Comparison of ENCODE assay signal across 28 cellular contexts in genomic region chr6:120996340-120996739, GRCh38.
"Had no signal": no experiment of that assay in that cellular context is flagged by ENCODE, and none has a peak within 500 bp of the region (broad histone marks: within the 10 kb centered on the region; RNA-seq: fewer than 3 reads in every experiment).

No MANE protein-coding gene starts in this region.

- H3K4me3 Mint-ChIP-seq: stimulated activated effector memory CD8-positive, alpha-beta T cell treated with anti-CD3 and anti-CD28 coated beads, Interleukin-12 subunit alpha, Interleukin-12 subunit beta, amount 100 ng/mL, for 72 hours; stimulated activated memory B cell treated with anti-CD40 and anti-IgM and Interleukin-4, amounts not matched to agents 10 μg/mL and 1 μg/mL and 100 μg/mL, for 72 hours; stimulated activated naive B cell treated with anti-CD40 and anti-IgM and Interleukin-4, amounts not matched to agents 10 μg/mL and 1 μg/mL and 100 μg/mL, for 72 hours; stimulated activated naive CD8-positive, alpha-beta T cell treated with anti-CD3 and anti-CD28 coated beads, Interleukin-15, amount 100 ng/mL, for 72 hours; stimulated activated naive CD8-positive, alpha-beta T cell treated with anti-CD3 and anti-CD28 coated beads, Interleukin-15, Interleukin-2, amounts not matched to agents 100 ng/mL and 50 ng/mL, for 24 hours; type B pancreatic cell had no signal

- H3K27ac Mint-ChIP-seq: stimulated activated effector memory CD8-positive, alpha-beta T cell treated with anti-CD3 and anti-CD28 coated beads, Interleukin-12 subunit alpha, Interleukin-12 subunit beta, amount 100 ng/mL, for 72 hours; stimulated activated memory B cell treated with anti-CD40 and anti-IgM and Interleukin-4, amounts not matched to agents 10 μg/mL and 1 μg/mL and 100 μg/mL, for 72 hours; stimulated activated naive B cell treated with anti-CD40 and anti-IgM and Interleukin-4, amounts not matched to agents 10 μg/mL and 1 μg/mL and 100 μg/mL, for 72 hours; stimulated activated naive CD8-positive, alpha-beta T cell treated with anti-CD3 and anti-CD28 coated beads, Interleukin-15, amount 100 ng/mL, for 72 hours; stimulated activated naive CD8-positive, alpha-beta T cell treated with anti-CD3 and anti-CD28 coated beads, Interleukin-15, Interleukin-2, amounts not matched to agents 100 ng/mL and 50 ng/mL, for 24 hours; type B pancreatic cell had no signal

- H3K9me3 ChIP-seq: suprapubic skin, testis, thoracic aorta, thyroid gland, tibial artery, tibial nerve, transverse colon, upper lobe of left lung, uterus, vagina had no signal

- H3K9me3 Mint-ChIP-seq: stimulated activated effector memory CD8-positive, alpha-beta T cell treated with anti-CD3 and anti-CD28 coated beads, Interleukin-12 subunit alpha, Interleukin-12 subunit beta, amount 100 ng/mL, for 72 hours; stimulated activated memory B cell treated with anti-CD40 and anti-IgM and Interleukin-4, amounts not matched to agents 10 μg/mL and 1 μg/mL and 100 μg/mL, for 72 hours; stimulated activated naive B cell treated with anti-CD40 and anti-IgM and Interleukin-4, amounts not matched to agents 10 μg/mL and 1 μg/mL and 100 μg/mL, for 72 hours; stimulated activated naive CD8-positive, alpha-beta T cell treated with anti-CD3 and anti-CD28 coated beads, Interleukin-15, amount 100 ng/mL, for 72 hours; type B pancreatic cell had no signal

- H3K4me3 ChIP-seq: stomach, suprapubic skin, testis, thoracic aorta, thyroid gland, tibial artery, tibial nerve, transverse colon, upper lobe of left lung, uterus, vagina had no signal

- H3K36me3 ChIP-seq: stomach, suprapubic skin, thoracic aorta, thyroid gland, tibial artery, tibial nerve, transverse colon, upper lobe of left lung, uterus, vagina had no signal

- H3K27me3 ChIP-seq: stomach, suprapubic skin, testis, thyroid gland, tibial artery, tibial nerve, transverse colon, upper lobe of left lung, uterus, vagina had no signal

- H3K27me3 Mint-ChIP-seq: stimulated activated naive CD8-positive, alpha-beta T cell treated with anti-CD3 and anti-CD28 coated beads, Interleukin-15, amount 100 ng/mL, for 72 hours; stimulated activated naive CD8-positive, alpha-beta T cell treated with anti-CD3 and anti-CD28 coated beads, Interleukin-15, Interleukin-2, amounts not matched to agents 100 ng/mL and 50 ng/mL, for 24 hours; type B pancreatic cell had no signal

- DNase-seq: stimulated activated CD4-positive, alpha-beta T cell treated with anti-CD3 and anti-CD28 coated beads, Interleukin-2, amount 100 ng/mL, for 48 hours; stimulated activated CD4-positive, alpha-beta T cell treated with anti-CD3 and anti-CD28 coated beads, Interleukin-4, amount 100 ng/mL, for 1 hour; stimulated activated CD4-positive, alpha-beta T cell treated with anti-CD3 and anti-CD28 coated beads, Interleukin-4, amount 100 ng/mL, for 24 hours; stimulated activated CD4-positive, alpha-beta T cell treated with anti-CD3 and anti-CD28 coated beads, Interleukin-4, amount 100 ng/mL, for 4 hours; stimulated activated CD8-positive, alpha-beta memory T cell treated with anti-CD3 and anti-CD28 coated beads, Interleukin-4, amount 100 ng/mL, for 48 hours; stimulated activated naive B cell treated with anti-CD40 and anti-IgM and Interleukin-4, amounts not matched to agents 10 μg/mL and 1 μg/mL and 100 μg/mL, for 72 hours; stimulated activated naive CD4-positive, alpha-beta T cell; stimulated activated naive CD4-positive, alpha-beta T cell treated with Interleukin-2 at 50 U/mL for 16 hours; stimulated activated naive CD8-positive, alpha-beta T cell treated with anti-CD3 and anti-CD28 coated beads, Interleukin-15, amount 100 ng/mL, for 72 hours; stimulated activated naive CD8-positive, alpha-beta T cell treated with anti-CD3 and anti-CD28 coated beads, Interleukin-15, Interleukin-2, amounts not matched to agents 100 U/mL and 50 U/mL, for 24 hours; stomach; substantia nigra; testis; thyroid gland; tibial artery; transverse colon; trophoblast cell; upper lobe of left lung; uterus had no signal

- FAIRE-seq: urothelium cell line had no signal

- H3K36me3 Mint-ChIP-seq: stimulated activated effector memory CD8-positive, alpha-beta T cell treated with anti-CD3 and anti-CD28 coated beads, Interleukin-12 subunit alpha, Interleukin-12 subunit beta, amount 100 ng/mL, for 72 hours; stimulated activated memory B cell treated with anti-CD40 and anti-IgM and Interleukin-4, amounts not matched to agents 10 μg/mL and 1 μg/mL and 100 μg/mL, for 72 hours; stimulated activated naive B cell treated with anti-CD40 and anti-IgM and Interleukin-4, amounts not matched to agents 10 μg/mL and 1 μg/mL and 100 μg/mL, for 72 hours; type B pancreatic cell had no signal

- H3K27ac ChIP-seq: stomach, suprapubic skin, testis, thoracic aorta, thyroid gland, tibial artery, tibial nerve, transverse colon, upper lobe of left lung, uterus, vagina had no signal

- ATAC-seq: stimulated activated effector memory CD8-positive, alpha-beta T cell treated with anti-CD3 and anti-CD28 coated beads, Interleukin-12 subunit alpha, Interleukin-12 subunit beta, amount 100 ng/mL, for 72 hours; stimulated activated memory B cell treated with anti-CD40 and anti-IgM and Interleukin-4, amounts not matched to agents 10 μg/mL and 1 μg/mL and 100 μg/mL, for 72 hours; stimulated activated naive B cell treated with anti-CD40 and anti-IgM and Interleukin-4, amounts not matched to agents 10 μg/mL and 1 μg/mL and 100 μg/mL, for 72 hours; stimulated activated naive CD8-positive, alpha-beta T cell treated with anti-CD3 and anti-CD28 coated beads, Interleukin-15, amount 100 ng/mL, for 72 hours; stimulated activated naive CD8-positive, alpha-beta T cell treated with anti-CD3 and anti-CD28 coated beads, Interleukin-15, Interleukin-2, amounts not matched to agents 100 U/mL and 50 U/mL, for 24 hours had no signal

- H3K4me1 Mint-ChIP-seq: stimulated activated effector memory CD8-positive, alpha-beta T cell treated with anti-CD3 and anti-CD28 coated beads, Interleukin-12 subunit alpha, Interleukin-12 subunit beta, amount 100 ng/mL, for 72 hours; stimulated activated memory B cell treated with anti-CD40 and anti-IgM and Interleukin-4, amounts not matched to agents 10 μg/mL and 1 μg/mL and 100 μg/mL, for 72 hours; stimulated activated naive B cell treated with anti-CD40 and anti-IgM and Interleukin-4, amounts not matched to agents 10 μg/mL and 1 μg/mL and 100 μg/mL, for 72 hours; stimulated activated naive CD8-positive, alpha-beta T cell treated with anti-CD3 and anti-CD28 coated beads, Interleukin-15, amount 100 ng/mL, for 72 hours had no signal

- H3K4me1 ChIP-seq: stomach, suprapubic skin, testis, thyroid gland, tibial artery, tibial nerve, transverse colon, upper lobe of left lung, uterus, vagina had no signal
